ENCODE assay signal across 9 cellular contexts in the genomic region with DNA sequence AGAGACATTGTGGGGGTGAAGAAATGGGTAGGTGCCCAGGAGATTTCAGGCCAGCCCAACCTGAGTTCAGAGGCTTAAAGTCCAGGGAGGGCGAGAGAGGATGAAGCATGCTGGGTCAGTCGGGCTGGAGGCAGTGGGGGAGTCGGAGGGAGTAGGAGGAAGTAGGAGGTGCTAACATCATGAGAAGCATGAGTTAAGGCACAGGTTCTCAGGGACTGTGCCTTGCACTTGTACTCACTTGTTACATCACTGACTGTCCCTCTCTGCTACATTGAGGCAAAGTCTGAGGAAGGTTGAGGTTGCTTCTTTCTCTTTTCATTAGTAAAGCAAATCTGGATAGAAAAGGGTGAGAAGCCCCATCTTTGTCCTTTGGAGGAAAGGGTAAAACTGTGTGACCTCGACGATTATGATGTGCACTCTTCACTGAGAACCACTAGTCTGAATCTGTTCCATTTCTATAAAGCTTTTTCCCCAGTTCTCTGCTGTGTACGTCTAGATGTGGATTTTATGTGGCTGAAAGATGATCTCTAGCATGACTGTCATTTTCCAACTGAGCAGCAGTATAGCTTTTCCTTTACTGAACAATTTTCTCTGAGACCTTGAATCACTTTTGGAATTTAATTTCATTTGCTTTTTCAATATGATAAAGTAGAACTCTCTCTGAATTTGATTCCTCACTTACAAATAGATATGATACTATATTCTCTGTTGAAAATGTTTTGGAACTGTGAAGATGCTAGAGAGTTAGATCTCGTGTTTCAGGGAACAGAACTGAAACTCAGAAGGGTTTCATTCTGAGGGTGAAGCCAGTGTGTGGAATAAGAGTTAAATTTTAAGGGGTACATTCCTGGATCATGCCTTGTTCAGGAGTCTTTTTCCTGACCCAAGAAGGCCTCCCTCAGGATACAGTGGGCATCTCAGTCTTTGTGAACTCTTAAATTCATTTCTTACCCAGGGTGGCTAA.
DNase-seq lines count a peak whose midpoint lies in the region; ATAC-seq and TF ChIP-seq lines count a peak whose summit lies in the region.
"Had no signal": no experiment of that assay in that cellular context is flagged by ENCODE, and none has a peak within 500 bp of the region (broad histone marks: within the 10 kb centered on the region; RNA-seq: fewer than 3 reads in every experiment).

No MANE protein-coding gene starts in this region.

- ATAC-seq in GM19043 (IDR thresholded peaks at IDR 0.05; ENCODE audit: low read depth, unreplicated experiment) (peak; percentile 42), HG02798 (IDR thresholded peaks at IDR 0.05; ENCODE audit: poor library complexity, unreplicated experiment) (peak; percentile 38), GM19397 (IDR thresholded peaks at IDR 0.05; ENCODE audit: unreplicated experiment) (no peak)

- no TSS peak for BruUV-seq in mammary epithelial cell (replicated peaks; lab: Mats Ljungman, UMichigan)

- peak overlapping the region; percentile 39 for H4K91ac ChIP-seq in trophoblast cell (ENCODE audit: low read depth, low read length)

- H3K4me1 ChIP-seq in trophoblast cell (ENCODE audit: control insufficient read depth in 1 of 2, insufficient read depth in 2 of 2, low read length in 2 of 2) (peaks cover 0 to 4% of the 10 kb centered on the region in 2 experiments), mammary epithelial cell (ENCODE audit: insufficient read depth, low read length) (no peaks in the 10 kb centered on the region)

- H3K9me3 Mint-ChIP-seq in activated T-helper 2 cell treated with anti-CD3 and anti-CD28 coated beads, Interferon-gamma antibody, Interleukin-2, Interleukin-4, amounts not matched to agents 10 μg/mL and 5 μg/mL and 100 μg/mL, durations not matched to agents 14 hours and 24 hours and 36 hours = peaks cover 11% of the 10 kb centered on the region
- peaks cover 5% of the 10 kb centered on the region for H3K9me3 Mint-ChIP-seq in type B pancreatic cell

- H3K27me3 ChIP-seq in trophoblast cell (ENCODE audit: insufficient read depth, low read length) = no peaks in the 10 kb centered on the region
- H3K27me3 ChIP-seq in mammary epithelial cell (ENCODE audit: insufficient read depth, low read length) = no peaks in the 10 kb centered on the region

- intact Hi-C loops in activated T-helper 2 cell treated with anti-CD3 and anti-CD28 coated beads, Interferon-gamma antibody, Interleukin-2, Interleukin-4, amounts not matched to agents 10 μg/mL and 5 μg/mL and 100 μg/mL, durations not matched to agents 14 hours and 24 hours and 36 hours (cut with micrococcal nuclease) = loop anchor here (5.0 to 10.0 kb wide), 2 partner anchors 83 to 239 kb away; no protein-coding TSS in a partner anchor
- intact Hi-C loops in mammary epithelial cell (cut with micrococcal nuclease) = no loop called here

- H2AK5ac ChIP-seq in trophoblast cell (ENCODE audit: low read length) = no peak overlapping the region

- H4K12ac ChIP-seq in trophoblast cell (ENCODE audit: low read depth, low read length) = no peak overlapping the region

- peak overlapping the region; percentile 76 for H3K23ac ChIP-seq in trophoblast cell (ENCODE audit: low read length)

- H2BK5ac ChIP-seq in trophoblast cell (ENCODE audit: low read depth, low read length, poor library complexity) = no peak overlapping the region

- H2AFZ ChIP-seq in trophoblast cell (ENCODE audit: insufficient read depth, low read length, poor library complexity) (no peak overlapping the region), mammary epithelial cell (ENCODE audit: low read depth, low read length) (no peak overlapping the region)

- in situ Hi-C loops in mammary epithelial cell (cut with MboI; ENCODE audit: low sequenced_read_pairs in 2 of 2) = no loop called here

- H3K27me3 Mint-ChIP-seq in activated T-helper 2 cell treated with anti-CD3 and anti-CD28 coated beads, Interferon-gamma antibody, Interleukin-2, Interleukin-4, amounts not matched to agents 10 μg/mL and 5 μg/mL and 100 μg/mL, durations not matched to agents 14 hours and 24 hours and 36 hours (ENCODE audit: low read depth) = no peaks in the 10 kb centered on the region
- H3K27me3 Mint-ChIP-seq in type B pancreatic cell = no peaks in the 10 kb centered on the region

- no peaks in the 10 kb centered on the region for H4K20me1 ChIP-seq in mammary epithelial cell (ENCODE audit: insufficient read depth, low read length)

- no peaks in the 10 kb centered on the region for H3K9me3 ChIP-seq in trophoblast cell (ENCODE audit: insufficient read depth, low read depth, low read length)
- no peaks in the 10 kb centered on the region for H3K9me3 ChIP-seq in mammary epithelial cell (replicated peaks; ENCODE audit: insufficient read depth, low read length)

- dilution Hi-C loops in mammary epithelial cell (cut with HindIII; ENCODE audit: low sequenced_read_pairs) = no loop called here

- peak overlapping the region; percentile 45 for H3K27ac Mint-ChIP-seq in activated T-helper 2 cell treated with anti-CD3 and anti-CD28 coated beads, Interferon-gamma antibody, Interleukin-2, Interleukin-4, amounts not matched to agents 10 μg/mL and 5 μg/mL and 100 μg/mL, durations not matched to agents 14 hours and 24 hours and 36 hours
- H3K27ac Mint-ChIP-seq in type B pancreatic cell = no peak overlapping the region

- H3K14ac ChIP-seq in trophoblast cell (ENCODE audit: low read length) = no peak overlapping the region

- no peak overlapping the region for H3K4me3 Mint-ChIP-seq in activated T-helper 2 cell treated with anti-CD3 and anti-CD28 coated beads, Interferon-gamma antibody, Interleukin-2, Interleukin-4, amounts not matched to agents 10 μg/mL and 5 μg/mL and 100 μg/mL, durations not matched to agents 14 hours and 24 hours and 36 hours (ENCODE audit: low read depth)
- H3K4me3 Mint-ChIP-seq in type B pancreatic cell = no peak overlapping the region

- H3K4ac ChIP-seq in trophoblast cell (ENCODE audit: low read depth, low read length) = no peak overlapping the region

- H4K8ac ChIP-seq in trophoblast cell (ENCODE audit: low read depth, low read length) = no peak overlapping the region

- H3K4me2 ChIP-seq in trophoblast cell (ENCODE audit: low read length) = no peak overlapping the region
- H3K4me2 ChIP-seq in mammary epithelial cell (ENCODE audit: insufficient read depth, low read depth, low read length) = no peak overlapping the region

- TF ChIP-seq CTCF in mammary epithelial cell (conservative IDR thresholded peaks at IDR 0.05 in 1 of 2, IDR thresholded peaks at IDR 0.05 in 1 of 2; ENCODE audit: extremely low read depth in 1 of 2, insufficient read depth in 1 of 2, low read depth in 1 of 2, low read length in 2 of 2) = no peak
- TF ChIP-seq CTCF in type B pancreatic cell (conservative IDR thresholded peaks at IDR 0.05) = no peak

- peaks cover 10% of the 10 kb centered on the region for H3K79me1 ChIP-seq in trophoblast cell (ENCODE audit: low read length)

- H3K79me2 ChIP-seq in trophoblast cell (ENCODE audit: control insufficient read depth, insufficient read depth, low read length, poor library complexity) (no peaks in the 10 kb centered on the region), mammary epithelial cell (ENCODE audit: insufficient read depth, low read length) (no peaks in the 10 kb centered on the region)

- H3K9ac ChIP-seq in trophoblast cell (ENCODE audit: low read length) = no peak overlapping the region
- H3K9ac ChIP-seq in mammary epithelial cell (ENCODE audit: insufficient read depth, low read length) = no peak overlapping the region

- peak overlapping the region; percentile 55 for H2BK12ac ChIP-seq in trophoblast cell (ENCODE audit: low read length)

- H3K27ac ChIP-seq in trophoblast cell (ENCODE audit: low read depth, low read length) = no peak overlapping the region
- H3K27ac ChIP-seq in mammary epithelial cell (ENCODE audit: insufficient read depth, low read depth, low read length) = no peak overlapping the region

- H3K4me3 ChIP-seq in trophoblast cell (ENCODE audit: low read depth, low read length) (no peak overlapping the region), mammary epithelial cell (replicated peaks in 1 of 3; ENCODE audit: insufficient read depth in 1 of 3, low read depth in 2 of 3, low read length in 3 of 3) (no peak overlapping the region)

- no peak overlapping the region for H3K18ac ChIP-seq in trophoblast cell (ENCODE audit: low read length)

- H3K36me3 ChIP-seq in trophoblast cell (ENCODE audit: control insufficient read depth in 1 of 2, insufficient read depth in 2 of 2, low read length in 2 of 2) (no peaks in the 10 kb centered on the region), mammary epithelial cell (ENCODE audit: insufficient read depth, low read length) (no peaks in the 10 kb centered on the region)

- H3K36me3 Mint-ChIP-seq in activated T-helper 2 cell treated with anti-CD3 and anti-CD28 coated beads, Interferon-gamma antibody, Interleukin-2, Interleukin-4, amounts not matched to agents 10 μg/mL and 5 μg/mL and 100 μg/mL, durations not matched to agents 14 hours and 24 hours and 36 hours (ENCODE audit: low read depth) = peaks cover 5% of the 10 kb centered on the region
- peaks cover 3% of the 10 kb centered on the region for H3K36me3 Mint-ChIP-seq in type B pancreatic cell

- H2BK120ac ChIP-seq in trophoblast cell (ENCODE audit: insufficient read depth, low read length, poor library complexity) = peak overlapping the region; percentile 49

- H3K4me1 Mint-ChIP-seq in activated T-helper 2 cell treated with anti-CD3 and anti-CD28 coated beads, Interferon-gamma antibody, Interleukin-2, Interleukin-4, amounts not matched to agents 10 μg/mL and 5 μg/mL and 100 μg/mL, durations not matched to agents 14 hours and 24 hours and 36 hours (ENCODE audit: low read depth) = peaks cover 45% of the 10 kb centered on the region
- H3K4me1 Mint-ChIP-seq in type B pancreatic cell (ENCODE audit: unreplicated experiment) = peaks cover 37% of the 10 kb centered on the region

- CTCF ChIA-PET in mammary epithelial cell (lab: Charles Lee; ENCODE audit: low non-redundant PET) = no interaction called here

- DNase-seq in activated T-helper 2 cell treated with anti-CD3 and anti-CD28 coated beads, Interferon-gamma antibody, Interleukin-2, Interleukin-4, amounts not matched to agents 10 μg/mL and 5 μg/mL and 100 μg/mL, durations not matched to agents 14 hours and 24 hours and 36 hours (ENCODE audit: low spot score) = no peak
- DNase-seq in trophoblast cell (no peak), nucleus accumbens (lab: John Stamatoyannopoulos, UW) (no peak), mammary epithelial cell (no peak), type B pancreatic cell (ENCODE audit: extremely low spot score, unreplicated experiment) (no peak)
- DNase-seq: mesendoderm had no signal

- no CpG with 5 or more reads among the region's 7 CpGs for WGBS in trophoblast cell (ENCODE audit: extremely low coverage, insufficient coverage, insufficient read length)
- 89% methylated on average over 7 of the region's 7 CpGs for WGBS in mammary epithelial cell (ENCODE audit: low coverage, missing lambda C conversion rate)
